In genomic region chr3:10198761-10199688, GRCh38 we compare ENCODE assay signal across 8 cellular contexts. TPM values are rescaled to one million over a fixed set of nuclear protein-coding genes. Genes with fewer than 3 reads are reported as not detected.
DNase-seq lines count a peak whose midpoint lies in the region; ATAC-seq, FAIRE-seq and TF ChIP-seq lines count a peak whose summit lies in the region.

No MANE protein-coding gene starts in this region.

- POLR2A ChIA-PET in Panc1 (lab: Charles Lee): interaction anchor here (0.6 kb wide), 1 partner anchor 57 kb away, joined by 4 read pairs; the partner anchor contains the start of gene VHL
- POLR2A ChIA-PET in HEK293T (lab: Yijun Ruan, JAX): interaction anchor here (1.0 kb wide), 1 partner anchor 21 kb away, joined by 3 read pairs; no protein-coding TSS in a partner anchor

- BruUV-seq in Panc1 (replicated peaks; lab: Mats Ljungman, UMichigan): no TSS peak

- peak; percentile 71 for ATAC-seq in GM18508 (IDR thresholded peaks at IDR 0.05; ENCODE audit: insufficient read depth, unreplicated experiment)
- ATAC-seq in HG02678 (IDR thresholded peaks at IDR 0.05; ENCODE audit: unreplicated experiment): peak; percentile 80
- peak; percentile 57 for ATAC-seq in Panc1

- FAIRE-seq in D721Med (lab: Jason Lieb, UNC): no peak

- no peak for TF ChIP-seq CTCF in Panc1 (IDR thresholded peaks at IDR 0.05)
- TF ChIP-seq CTCF in D721Med (IDR thresholded peaks at IDR 0.05; ENCODE audit: insufficient read depth, missing control alignments): no peak

- H3K9me3 ChIP-seq in Panc1 (ENCODE audit: control insufficient read depth, insufficient read depth, low read depth, low read length): no peaks in the 10 kb centered on the region

- H3K27me3 ChIP-seq in Panc1 (ENCODE audit: control insufficient read depth, insufficient read depth, low read length) (no peaks in the 10 kb centered on the region), layer of hippocampus (ENCODE audit: control insufficient read depth, insufficient read depth, low read length) (no peaks in the 10 kb centered on the region)

- H3K36me3 ChIP-seq in Panc1 (ENCODE audit: control insufficient read depth, insufficient read depth, low read length): no peaks in the 10 kb centered on the region; the same call in 1 of the 2 replicates

- CTCF ChIA-PET in Panc1 (lab: Charles Lee): no interaction called here
- CTCF ChIA-PET in HEK293T (lab: Yijun Ruan, JAX): no interaction called here

- H3K4me3 ChIP-seq in Panc1 (ENCODE audit: low read depth in 2 of 2, low read length in 2 of 2): no peak overlapping the region

- H3K4me1 ChIP-seq in Panc1 (ENCODE audit: control insufficient read depth, insufficient read depth, low read length): peaks cover 68% of the 10 kb centered on the region

- no peak for DNase-seq in Panc1 (ENCODE audit: low read depth, low spot score)
- peak; percentile 88 for DNase-seq in activated effector memory CD4-positive, alpha-beta T cell treated with anti-CD3 and anti-CD28 coated beads, Interleukin-2, amount 50 U/mL, for 16 hours
- peak; percentile 51 for DNase-seq in stimulated activated CD8-positive, alpha-beta memory T cell treated with anti-CD3 and anti-CD28 coated beads, Interleukin-4, amount 100 ng/mL, for 24 hours (ENCODE audit: low read depth)
- no peak for DNase-seq in HEK293T (ENCODE audit: extremely low spot score)
- no peak for DNase-seq in D721Med (ENCODE audit: insufficient read length, low spot score)

- H3K27ac ChIP-seq in Panc1 (ENCODE audit: low read length) (peak overlapping the region; percentile 91), layer of hippocampus (ENCODE audit: low read depth, low read length) (peak overlapping the region; percentile 40)

- intact Hi-C loops in Panc1 (cut with micrococcal nuclease; ENCODE audit: unreplicated experiment): no loop called here

- in situ Hi-C loops in Panc1 (cut with HindIII; ENCODE audit: low pct_unique_long_range_greater_than_20kb, low sequenced_read_pairs): no loop called here

TF ChIP-seq in HEK293T, 16 proteins besides CTCF, POLR2A, EP300 and RAD21:
- TF ChIP-seq SP1 (IDR thresholded peaks at IDR 0.05): no peak
- no peak for TF ChIP-seq FOXA1 (IDR thresholded peaks at IDR 0.05)
- no peak for TF ChIP-seq ELF4 (IDR thresholded peaks at IDR 0.05)
- no peak for TF ChIP-seq BHLHE40 (IDR thresholded peaks at IDR 0.05; ENCODE audit: borderline replicate concordance)
- no peak for TF ChIP-seq SUZ12 (IDR thresholded peaks at IDR 0.05)
- TF ChIP-seq FOXM1 (IDR thresholded peaks at IDR 0.05; ENCODE audit: borderline replicate concordance): no peak
- TF ChIP-seq ARNT (IDR thresholded peaks at IDR 0.05): no peak
- no peak for TF ChIP-seq PKNOX1 (IDR thresholded peaks at IDR 0.05)
- TF ChIP-seq TARDBP (IDR thresholded peaks at IDR 0.05): no peak
- no peak for TF ChIP-seq ZNF384 (IDR thresholded peaks at IDR 0.05)
- TF ChIP-seq CTBP1 (IDR thresholded peaks at IDR 0.05; ENCODE audit: borderline replicate concordance): no peak
- TF ChIP-seq L3MBTL2 (conservative IDR thresholded peaks at IDR 0.05): no peak
- no peak for TF ChIP-seq HDGF (IDR thresholded peaks at IDR 0.05; ENCODE audit: borderline replicate concordance)
- no peak for TF ChIP-seq NFRKB (IDR thresholded peaks at IDR 0.05)
- no peak for TF ChIP-seq FOXK2 (IDR thresholded peaks at IDR 0.05)
- TF ChIP-seq LEF1 (IDR thresholded peaks at IDR 0.05; ENCODE audit: borderline replicate concordance): no peak

RNA-seq across cellular contexts. Expression of gene IRAK2, which starts 34.3 kb away (rescaled TPM):
- total RNA-seq in Panc1 (2021; ENCODE audit: unreplicated experiment): 25.1 TPM
- 15.8 TPM for polyA plus RNA-seq in Panc1 (2012; ENCODE audit: insufficient read length)

RNA-seq across cellular contexts. Expression of gene TATDN2, which starts 49.2 kb away (rescaled TPM):
- 30.4 TPM for total RNA-seq in Panc1 (2021; ENCODE audit: unreplicated experiment)
- polyA plus RNA-seq in Panc1 (2012; ENCODE audit: insufficient read length): 19.4 TPM

RNA-seq across cellular contexts. Expression of gene VHL, which starts 57.4 kb away (rescaled TPM):
- total RNA-seq in Panc1 (2021; ENCODE audit: unreplicated experiment): 47.1 TPM
- 28.1 TPM for polyA plus RNA-seq in Panc1 (2012; ENCODE audit: insufficient read length)

Comparison
In these comparisons a context has a peak if more than half of its experiments do, and no peak if none do; other contexts are left out.
1. DNase-seq: peak in activated effector memory CD4-positive, alpha-beta T cell treated with anti-CD3 and anti-CD28 coated beads, Interleukin-2, amount 50 U/mL, for 16 hours (single experiment) and stimulated activated CD8-positive, alpha-beta memory T cell treated with anti-CD3 and anti-CD28 coated beads, Interleukin-4, amount 100 ng/mL, for 24 hours (single experiment); none in Panc1 (single experiment), HEK293T (single experiment) and D721Med (single experiment).
2. Peak in every context shown above with its lines, with median percentiles within 50 percentile points of each other: ATAC-seq.